In genomic region chr12:52662093-52663006, GRCh38 we compare ENCODE assay signal across 1 cellular context.
TF ChIP-seq lines count a peak whose summit lies in the region.

No MANE protein-coding gene starts in this region.

TF ChIP-seq in K562, 482 proteins besides CTCF, POLR2A, EP300 and RAD21 (continued from another document and continues in another):
- TF ChIP-seq CEBPZ (IDR thresholded peaks at IDR 0.05; ENCODE audit: borderline replicate concordance, low read depth, low read length) (no peak), TARDBP (IDR thresholded peaks at IDR 0.05) (no peak; the same call in 1 of the 2 replicates), SRSF7 (optimal IDR thresholded peaks at IDR 0.05; ENCODE audit: low read depth, low read length) (no peak), POLR2AphosphoS2 (IDR thresholded peaks at IDR 0.05; ENCODE audit: low read length) (no peak), FOXM1 (IDR thresholded peaks at IDR 0.05; ENCODE audit: low read depth) (peak; percentile 93), FOXM1 (CRISPR knock-in tag; IDR thresholded peaks at IDR 0.05; ENCODE audit: low read depth) (no peak), SMARCC2 (IDR thresholded peaks at IDR 0.05; ENCODE audit: low read depth) (peak; percentile 95), RBM25 (IDR thresholded peaks at IDR 0.05; ENCODE audit: low read depth, low read length, severe bottlenecking) (no peak), SIX5 (IDR thresholded peaks at IDR 0.05; ENCODE audit: borderline replicate concordance in 1 of 2, insufficient read depth in 1 of 2, low read depth in 1 of 2, low read length in 2 of 2) (no peak), CUX1 (CRISPR knock-in tag; IDR thresholded peaks at IDR 0.05) (0 out of 2 replicates have a peak, but pooled peaks have one; percentile 74), TCF15 (CRISPR knock-in tag; IDR thresholded peaks at IDR 0.05) (0 out of 2 replicates have a peak, but pooled peaks have one; percentile 18), ZBTB7A (IDR thresholded peaks at IDR 0.05; ENCODE audit: borderline replicate concordance, control insufficient read depth, low read depth, low read length) (peak; percentile 41; the same call in 1 of the 2 replicates), ELF4 (CRISPR knock-in tag; IDR thresholded peaks at IDR 0.05) (peak; percentile 39), GATAD2A (IDR thresholded peaks at IDR 0.05) (peak; percentile 91), ZNF316 (IDR thresholded peaks at IDR 0.05) (no peak), ARNT (IDR thresholded peaks at IDR 0.05) (peak; percentile 91 to 97), STAT5A (IDR thresholded peaks at IDR 0.05; ENCODE audit: borderline replicate concordance, low read length) (peak; percentile 95), CEBPG (CRISPR knock-in tag; IDR thresholded peaks at IDR 0.05) (peak; percentile 22; the same call in 1 of the 2 replicates), CEBPG (tag; conservative IDR thresholded peaks at IDR 0.05 in 1 of 2, IDR thresholded peaks at IDR 0.05 in 1 of 2) (peak; percentile 40 to 82; a peak in 3 of 4 replicates), POLR2B (IDR thresholded peaks at IDR 0.05; ENCODE audit: low read depth, partially characterized antibody) (no peak), ZNF175 (CRISPR knock-in tag; IDR thresholded peaks at IDR 0.05; ENCODE audit: low read depth) (peak; percentile 96), ZNF347 (CRISPR knock-in tag; IDR thresholded peaks at IDR 0.05; ENCODE audit: low read depth) (no peak), LEF1 (IDR thresholded peaks at IDR 0.05) (peak; percentile 99), TEAD2 (tag; IDR thresholded peaks at IDR 0.05) (no peak), BHLHE40 (IDR thresholded peaks at IDR 0.05; ENCODE audit: low read length) (peak; percentile 92), TBP (optimal IDR thresholded peaks at IDR 0.05; ENCODE audit: low read depth, low read length) (peak; percentile 39), TAF7 (tag; IDR thresholded peaks at IDR 0.05) (no peak), NRF1 (conservative IDR thresholded peaks at IDR 0.05 in 1 of 2, IDR thresholded peaks at IDR 0.05 in 1 of 2) (peak in 1 of 2 experiments; percentile 31; a peak in 1 of 4 replicates), TOE1 (IDR thresholded peaks at IDR 0.05; ENCODE audit: borderline replicate concordance) (peak; percentile 91), TOE1 (CRISPR knock-in tag; IDR thresholded peaks at IDR 0.05; ENCODE audit: borderline replicate concordance, low read depth) (no peak), MTA3 (IDR thresholded peaks at IDR 0.05; ENCODE audit: borderline replicate concordance) (peak; percentile 50; the same call in 1 of the 2 replicates), GTF2F1 (IDR thresholded peaks at IDR 0.05; ENCODE audit: low read depth, low read length) (no peak), ATF3 (IDR thresholded peaks at IDR 0.05) (peak; percentile 77), ATF3 (CRISPR knock-in tag; conservative IDR thresholded peaks at IDR 0.05) (no peak), TBL1XR1 (IDR thresholded peaks at IDR 0.05; ENCODE audit: low read length in 2 of 2) (peak in 1 of 2 experiments; percentile 97; a peak in 2 of 4 replicates), FOSL1 (tag; conservative IDR thresholded peaks at IDR 0.05) (peak; percentile 85), CREB5 (CRISPR knock-in tag; IDR thresholded peaks at IDR 0.05) (no peak), HINFP (tag; conservative IDR thresholded peaks at IDR 0.05; ENCODE audit: low read depth) (no peak), SMARCE1 (IDR thresholded peaks at IDR 0.05) (peak; percentile 99), TSHZ1 (CRISPR knock-in tag; IDR thresholded peaks at IDR 0.05) (0 out of 2 replicates have a peak, but pooled peaks have one; percentile 52), FOXO4 (CRISPR knock-in tag; IDR thresholded peaks at IDR 0.05) (no peak), ILF3 (IDR thresholded peaks at IDR 0.05; ENCODE audit: borderline replicate concordance) (no peak), MAZ (CRISPR knock-in tag; conservative IDR thresholded peaks at IDR 0.05 in 1 of 2, IDR thresholded peaks at IDR 0.05 in 1 of 2) (peak; percentile 75 to 83), PTTG1 (tag; IDR thresholded peaks at IDR 0.05; ENCODE audit: low read depth) (peak; percentile 67), GATAD2B (IDR thresholded peaks at IDR 0.05; ENCODE audit: borderline replicate concordance) (peak; percentile 54; the same call in 1 of the 2 replicates)
